ENCODE assay signal across 8 cellular contexts in genomic region chrX:72306851-72307645, GRCh38. TPM values are rescaled to one million over a fixed set of nuclear protein-coding genes. Genes with fewer than 3 reads are reported as not detected.
DNase-seq lines count a peak whose midpoint lies in the region; ATAC-seq and TF ChIP-seq lines count a peak whose summit lies in the region.

No MANE protein-coding gene starts in this region.

- no peaks in the 10 kb centered on the region for H3K9me3 Mint-ChIP-seq in activated CD4-positive, alpha-beta T cell treated with anti-CD3 and anti-CD28 coated beads, Interleukin-2, amount 10 ng/mL, durations not matched to agents 24 days and 14 days

- no peaks in the 10 kb centered on the region for H3K36me3 Mint-ChIP-seq in activated CD4-positive, alpha-beta T cell treated with anti-CD3 and anti-CD28 coated beads, Interleukin-2, amount 10 ng/mL, durations not matched to agents 24 days and 14 days (ENCODE audit: low read depth)

- peaks cover 0 to 47% of the 10 kb centered on the region in 2 donors for H3K27me3 ChIP-seq in stomach smooth muscle (ENCODE audit: control insufficient read depth in 1 of 2, insufficient read depth in 2 of 2, low read length in 2 of 2)

- no peak for TF ChIP-seq CTCF in GM12864 (IDR thresholded peaks at IDR 0.05; ENCODE audit: low read depth, low read length, missing control alignments)
- TF ChIP-seq CTCF in epithelial cell of esophagus (IDR thresholded peaks at IDR 0.05; ENCODE audit: insufficient read depth, low read depth, low read length, missing control alignments), result no peak

- peaks cover 37% of the 10 kb centered on the region for H3K4me1 ChIP-seq in stomach smooth muscle (ENCODE audit: control insufficient read depth, insufficient read depth, low read length)

- H3K27ac Mint-ChIP-seq in activated CD4-positive, alpha-beta T cell treated with anti-CD3 and anti-CD28 coated beads, Interleukin-2, amount 10 ng/mL, durations not matched to agents 24 days and 14 days, result peak overlapping the region; percentile 76

- peak; percentile 56 for DNase-seq in A172 (ENCODE audit: low spot score)
- DNase-seq in GM12864 (ENCODE audit: low read depth), result no peak
- peak; percentile 50 for DNase-seq in NCI-H2196 treated with DMSO at 0.1 percent for 48 hours (lab: John Stamatoyannopoulos, UW; ENCODE audit: unreplicated experiment)
- DNase-seq in activated CD4-positive, alpha-beta T cell treated with anti-CD3 and anti-CD28 coated beads, Interleukin-2, amount 10 ng/mL, durations not matched to agents 24 days and 14 days, result peak; percentile 68
- peak; percentile 68 for DNase-seq in epithelial cell of esophagus (ENCODE audit: low read depth)
- peak; percentile 87 for DNase-seq in mesenteric fat pad (ENCODE audit: low spot score)

- intact Hi-C loops in activated CD4-positive, alpha-beta T cell treated with anti-CD3 and anti-CD28 coated beads, Interleukin-2, amount 10 ng/mL, durations not matched to agents 24 days and 14 days (cut with micrococcal nuclease), result loop anchor here (5.0 kb wide), 2 partner anchors 40 to 235 kb away; no protein-coding TSS in a partner anchor

- H3K9me3 ChIP-seq in stomach smooth muscle (ENCODE audit: control insufficient read depth in 2 of 2, low read length in 2 of 2), result no peaks in the 10 kb centered on the region

- peak overlapping the region; percentile 46 for H3K27ac ChIP-seq in stomach smooth muscle (ENCODE audit: low read length)

- peaks cover 58% of the 10 kb centered on the region for H3K27me3 Mint-ChIP-seq in activated CD4-positive, alpha-beta T cell treated with anti-CD3 and anti-CD28 coated beads, Interleukin-2, amount 10 ng/mL, durations not matched to agents 24 days and 14 days

- peak overlapping the region in 1 of 2 donors; percentile 37 for H3K9ac ChIP-seq in stomach smooth muscle (ENCODE audit: low read length in 2 of 2)

- peak overlapping the region; percentile 86 for H3K4me3 Mint-ChIP-seq in activated CD4-positive, alpha-beta T cell treated with anti-CD3 and anti-CD28 coated beads, Interleukin-2, amount 10 ng/mL, durations not matched to agents 24 days and 14 days

- peak; percentile 69 for ATAC-seq in HG03025 (IDR thresholded peaks at IDR 0.05; ENCODE audit: low FRiP score, unreplicated experiment)

- H3K4me1 Mint-ChIP-seq in activated CD4-positive, alpha-beta T cell treated with anti-CD3 and anti-CD28 coated beads, Interleukin-2, amount 10 ng/mL, durations not matched to agents 24 days and 14 days, result peaks cover 21% of the 10 kb centered on the region

- H3K4me3 ChIP-seq in GM12864 (ENCODE audit: low read depth, low read length) (peak overlapping the region; percentile 44), epithelial cell of esophagus (ENCODE audit: low read length) (peak overlapping the region; percentile 51), stomach smooth muscle (ENCODE audit: low read length in 2 of 2) (peak overlapping the region; percentile 49 to 74)

- H3K36me3 ChIP-seq in stomach smooth muscle (ENCODE audit: control insufficient read depth in 2 of 2, insufficient read depth in 2 of 2, low read length in 2 of 2), result no peaks in the 10 kb centered on the region

RNA-seq across cellular contexts. Expression of gene CITED1, which starts 1.3 kb away (rescaled TPM):
- 0.43 TPM in 1 of 2 replicates, not detected in the other for total RNA-seq in A172 (2014; rRNA removed; shearing (Covaris generic))
- not detected in 2 replicates for total RNA-seq in activated CD4-positive, alpha-beta T cell treated with anti-CD3 and anti-CD28 coated beads, Interleukin-2, amount 10 ng/mL, durations not matched to agents 24 days and 14 days
- total RNA-seq in mesenteric fat pad, result 4.1 TPM

RNA-seq across cellular contexts. Expression of gene RPS4X, which starts 30.0 kb away (rescaled TPM):
- total RNA-seq in A172 (2014; rRNA removed; shearing (Covaris generic)), result 674 and 762 TPM in 2 replicates
- total RNA-seq in activated CD4-positive, alpha-beta T cell treated with anti-CD3 and anti-CD28 coated beads, Interleukin-2, amount 10 ng/mL, durations not matched to agents 24 days and 14 days, result 1,047 and 1,054 TPM in 2 replicates
- 674 TPM for total RNA-seq in mesenteric fat pad
